Comparison of ENCODE assay signal across 25 cellular contexts in genomic region chr10:75015440-75015839, GRCh38.
A peak's percentile ranks its signal among the peaks of the same experiment; 100 is the strongest.
DNase-seq lines count a peak whose midpoint lies in the region; ATAC-seq and TF ChIP-seq lines count a peak whose summit lies in the region.
"Had no signal": no experiment of that assay in that cellular context is flagged by ENCODE, and none has a peak within 500 bp of the region (broad histone marks: within the 10 kb centered on the region; RNA-seq: fewer than 3 reads in every experiment).

No MANE protein-coding gene starts in this region.

- H3K9me3 Mint-ChIP-seq in T-helper 1 cell treated with Interleukin-12 subunit alpha and Interleukin-12 subunit beta and Interleukin-4 antibody, amounts not matched to agents 30 μg/mL and 1 μg/mL, for 36 hours = peaks cover 3% of the 10 kb centered on the region
- H3K9me3 Mint-ChIP-seq in activated T-helper 17 cell treated with anti-CD3 and anti-CD28 coated beads, Interleukin-2, amount 50 U/mL, for 72 hours = no peaks in the 10 kb centered on the region
- no peaks in the 10 kb centered on the region for H3K9me3 Mint-ChIP-seq in natural killer cell
- H3K9me3 Mint-ChIP-seq: activated naive CD4-positive, alpha-beta T cell treated with anti-CD3 and anti-CD28 coated beads, Interleukin-2, amount 50 U/mL, for 24 hours; central memory CD8-positive, alpha-beta T cell; dendritic cell treated with granulocyte-macrophage colony-stimulating factor and Interleukin-4, amounts not matched to agents 40 ng/mL and 50 ng/mL, for 4 days; GM23338; naive B cell; stimulated activated naive CD8-positive, alpha-beta T cell treated with anti-CD3 and anti-CD28 coated beads, Interleukin-15, Interleukin-2, amounts not matched to agents 100 ng/mL and 50 ng/mL, for 24 hours had no signal

- H3K27ac Mint-ChIP-seq in T-helper 1 cell treated with Interleukin-12 subunit alpha and Interleukin-12 subunit beta and Interleukin-4 antibody, amounts not matched to agents 30 μg/mL and 1 μg/mL, for 36 hours = peak overlapping the region; percentile 22
- H3K27ac Mint-ChIP-seq in activated T-helper 17 cell treated with anti-CD3 and anti-CD28 coated beads, Interleukin-2, amount 50 U/mL, for 72 hours = peak overlapping the region; percentile 89
- peak overlapping the region; percentile 93 to 94 for H3K27ac Mint-ChIP-seq in natural killer cell
- H3K27ac Mint-ChIP-seq: dendritic cell treated with granulocyte-macrophage colony-stimulating factor and Interleukin-4, amounts not matched to agents 40 ng/mL and 50 ng/mL, for 4 days; GM23338 had no signal

- no peak for ATAC-seq in activated T-helper 17 cell treated with anti-CD3 and anti-CD28 coated beads, Interleukin-2, amount 50 U/mL, for 72 hours (replicated peaks)
- ATAC-seq in natural killer cell (no peak), HG03439 (IDR thresholded peaks at IDR 0.05; ENCODE audit: unreplicated experiment) (no peak)
- ATAC-seq: gastroesophageal sphincter, GM23338, left lobe of liver had no signal

- H3K4me2 ChIP-seq in Karpas-422 (ENCODE audit: low read depth, low read length, poor library complexity, severe bottlenecking) (peak overlapping the region; percentile 11), mammary epithelial cell (ENCODE audit: insufficient read depth, low read depth, low read length) (no peak overlapping the region)
- H3K4me2 ChIP-seq: GM23338 had no signal

- H3K9ac ChIP-seq in Karpas-422 (ENCODE audit: low read length) = no peak overlapping the region
- no peak overlapping the region for H3K9ac ChIP-seq in mammary epithelial cell (ENCODE audit: insufficient read depth, low read length)

- H3K4me1 ChIP-seq in Karpas-422 (ENCODE audit: low read length) (peaks cover 63% of the 10 kb centered on the region), uterus (peaks cover 0 to 4% of the 10 kb centered on the region in 2 donors), mammary epithelial cell (ENCODE audit: insufficient read depth, low read length) (no peaks in the 10 kb centered on the region)

- H3K9me3 ChIP-seq in Karpas-422 (ENCODE audit: low read length) (no peaks in the 10 kb centered on the region), uterus (no peaks in the 10 kb centered on the region), mammary epithelial cell (replicated peaks; ENCODE audit: insufficient read depth, low read length) (no peaks in the 10 kb centered on the region)
- H3K9me3 ChIP-seq: esophagus squamous epithelium, gastroesophageal sphincter had no signal

- dilution Hi-C loops in mammary epithelial cell (cut with HindIII; ENCODE audit: low sequenced_read_pairs) = no loop called here

- WGBS in mammary epithelial cell (ENCODE audit: low coverage, missing lambda C conversion rate) = 94% methylated on average over 5 of the region's 5 CpGs

- intact Hi-C loops in natural killer cell (cut with micrococcal nuclease) = loop anchor here (2.0 to 5.0 kb wide), 3 partner anchors 15 to 113 kb away; no protein-coding TSS in a partner anchor
- intact Hi-C loops in uterus (cut with DNase I; ENCODE audit: low total_unique reads) = no loop called here
- intact Hi-C loops in mammary epithelial cell (cut with micrococcal nuclease) = loop anchor here (10.0 kb wide), 1 partner anchor 261 kb away; no protein-coding TSS in a partner anchor

- H3K27ac ChIP-seq in Karpas-422 (ENCODE audit: low read length) (peak overlapping the region; percentile 42), uterus (peak overlapping the region in 1 of 2 donors; percentile 1), mammary epithelial cell (ENCODE audit: insufficient read depth, low read depth, low read length) (no peak overlapping the region)
- H3K27ac ChIP-seq: esophagus squamous epithelium had no signal

- H3K27me3 Mint-ChIP-seq in T-helper 1 cell treated with Interleukin-12 subunit alpha and Interleukin-12 subunit beta and Interleukin-4 antibody, amounts not matched to agents 30 μg/mL and 1 μg/mL, for 36 hours (ENCODE audit: low read depth) = no peaks in the 10 kb centered on the region
- no peaks in the 10 kb centered on the region for H3K27me3 Mint-ChIP-seq in activated T-helper 17 cell treated with anti-CD3 and anti-CD28 coated beads, Interleukin-2, amount 50 U/mL, for 72 hours
- no peaks in the 10 kb centered on the region for H3K27me3 Mint-ChIP-seq in natural killer cell (ENCODE audit: low read depth in 2 of 2)
- H3K27me3 Mint-ChIP-seq: activated CD8-positive, alpha-beta memory T cell treated with anti-CD3 and anti-CD28 coated beads, Interleukin-2, amount 10 ng/mL, durations not matched to agents 7 days and 5 days; activated naive CD4-positive, alpha-beta T cell treated with anti-CD3 and anti-CD28 coated beads, Interleukin-2, amount 50 U/mL, for 24 hours; central memory CD8-positive, alpha-beta T cell; dendritic cell treated with granulocyte-macrophage colony-stimulating factor and Interleukin-4, amounts not matched to agents 40 ng/mL and 50 ng/mL, for 4 days; naive B cell; stimulated activated naive CD8-positive, alpha-beta T cell treated with anti-CD3 and anti-CD28 coated beads, Interleukin-15, Interleukin-2, amounts not matched to agents 100 ng/mL and 50 ng/mL, for 24 hours had no signal

- H3K4me3 ChIP-seq in Karpas-422 (ENCODE audit: low read length) (no peak overlapping the region), uterus (no peak overlapping the region), mammary epithelial cell (replicated peaks in 1 of 3; ENCODE audit: insufficient read depth in 1 of 3, low read depth in 2 of 3, low read length in 3 of 3) (no peak overlapping the region)
- H3K4me3 ChIP-seq: esophagus squamous epithelium, gastroesophageal sphincter, GM23338 had no signal

- DNase-seq in T-helper 1 cell (no peak), Karpas-422 (no peak), natural killer cell (no peak), uterus (no peak), mammary epithelial cell (no peak)
- DNase-seq: 8988T; activated CD4-positive, alpha-beta T cell treated with anti-CD3 and anti-CD28 coated beads for 48 hours; activated CD8-positive, alpha-beta memory T cell treated with anti-CD3 and anti-CD28 coated beads, Interleukin-2, amount 10 ng/mL, durations not matched to agents 7 days and 5 days; esophagus squamous epithelium; hippocampal formation; naive B cell; NCI-H1048; NCI-H1930; NCI-H69; RPMI8226 had no signal

- H4K20me1 ChIP-seq in Karpas-422 (ENCODE audit: insufficient read depth, low read depth, low read length) = no peaks in the 10 kb centered on the region
- no peaks in the 10 kb centered on the region for H4K20me1 ChIP-seq in mammary epithelial cell (ENCODE audit: insufficient read depth, low read length)

- TF ChIP-seq POLR2A in uterus (IDR thresholded peaks at IDR 0.05) = no peak

- CTCF ChIA-PET in mammary epithelial cell (lab: Charles Lee; ENCODE audit: low non-redundant PET) = no interaction called here

- peaks cover 16% of the 10 kb centered on the region for H3K36me3 Mint-ChIP-seq in T-helper 1 cell treated with Interleukin-12 subunit alpha and Interleukin-12 subunit beta and Interleukin-4 antibody, amounts not matched to agents 30 μg/mL and 1 μg/mL, for 36 hours (ENCODE audit: low read depth)
- peaks cover 11% of the 10 kb centered on the region for H3K36me3 Mint-ChIP-seq in activated T-helper 17 cell treated with anti-CD3 and anti-CD28 coated beads, Interleukin-2, amount 50 U/mL, for 72 hours (ENCODE audit: low read depth)
- H3K36me3 Mint-ChIP-seq in natural killer cell = no peaks in the 10 kb centered on the region

- H2AFZ ChIP-seq in Karpas-422 (ENCODE audit: low read length) = no peak overlapping the region
- no peak overlapping the region for H2AFZ ChIP-seq in mammary epithelial cell (ENCODE audit: low read depth, low read length)
- H2AFZ ChIP-seq: GM23338 had no signal

- no peaks in the 10 kb centered on the region for H3K36me3 ChIP-seq in Karpas-422 (ENCODE audit: insufficient read depth, low read length)
- no peaks in the 10 kb centered on the region for H3K36me3 ChIP-seq in uterus
- peaks cover 1% of the 10 kb centered on the region for H3K36me3 ChIP-seq in mammary epithelial cell (ENCODE audit: insufficient read depth, low read length)

- H3K4me1 Mint-ChIP-seq in T-helper 1 cell treated with Interleukin-12 subunit alpha and Interleukin-12 subunit beta and Interleukin-4 antibody, amounts not matched to agents 30 μg/mL and 1 μg/mL, for 36 hours (ENCODE audit: low read depth) = peaks cover 44% of the 10 kb centered on the region
- H3K4me1 Mint-ChIP-seq in activated T-helper 17 cell treated with anti-CD3 and anti-CD28 coated beads, Interleukin-2, amount 50 U/mL, for 72 hours = peaks cover 37% of the 10 kb centered on the region
- peaks cover 67 to 73% of the 10 kb centered on the region in 2 donors for H3K4me1 Mint-ChIP-seq in natural killer cell

- H3K79me2 ChIP-seq in Karpas-422 (ENCODE audit: low read length) (peaks cover 11% of the 10 kb centered on the region), mammary epithelial cell (ENCODE audit: insufficient read depth, low read length) (no peaks in the 10 kb centered on the region)

- no peak overlapping the region for H3K4me3 Mint-ChIP-seq in T-helper 1 cell treated with Interleukin-12 subunit alpha and Interleukin-12 subunit beta and Interleukin-4 antibody, amounts not matched to agents 30 μg/mL and 1 μg/mL, for 36 hours
- H3K4me3 Mint-ChIP-seq in activated T-helper 17 cell treated with anti-CD3 and anti-CD28 coated beads, Interleukin-2, amount 50 U/mL, for 72 hours = peak overlapping the region; percentile 79
- H3K4me3 Mint-ChIP-seq in natural killer cell = peak overlapping the region; percentile 77
- H3K4me3 Mint-ChIP-seq: activated naive CD4-positive, alpha-beta T cell treated with anti-CD3 and anti-CD28 coated beads, Interleukin-2, amount 50 U/mL, for 24 hours; dendritic cell treated with granulocyte-macrophage colony-stimulating factor and Interleukin-4, amounts not matched to agents 40 ng/mL and 50 ng/mL, for 4 days; GM23338; stimulated activated naive CD8-positive, alpha-beta T cell treated with anti-CD3 and anti-CD28 coated beads, Interleukin-15, Interleukin-2, amounts not matched to agents 100 ng/mL and 50 ng/mL, for 24 hours had no signal

- H3K27me3 ChIP-seq in Karpas-422 (ENCODE audit: low read length) = no peaks in the 10 kb centered on the region
- no peaks in the 10 kb centered on the region for H3K27me3 ChIP-seq in uterus
- no peaks in the 10 kb centered on the region for H3K27me3 ChIP-seq in mammary epithelial cell (ENCODE audit: insufficient read depth, low read length)
- H3K27me3 ChIP-seq: esophagus squamous epithelium, gastroesophageal sphincter had no signal

- no TSS peak for BruUV-seq in mammary epithelial cell (replicated peaks; lab: Mats Ljungman, UMichigan)

- in situ Hi-C loops in mammary epithelial cell (cut with MboI; ENCODE audit: low sequenced_read_pairs in 2 of 2) = no loop called here

- TF ChIP-seq CTCF in natural killer cell (IDR thresholded peaks at IDR 0.05) = no peak
- no peak for TF ChIP-seq CTCF in uterus (IDR thresholded peaks at IDR 0.05)
- no peak for TF ChIP-seq CTCF in mammary epithelial cell (conservative IDR thresholded peaks at IDR 0.05 in 1 of 2, IDR thresholded peaks at IDR 0.05 in 1 of 2; ENCODE audit: extremely low read depth in 1 of 2, insufficient read depth in 1 of 2, low read depth in 1 of 2, low read length in 2 of 2)

- no peaks in the 10 kb centered on the region for H3K9me2 ChIP-seq in Karpas-422 (replicated peaks; ENCODE audit: insufficient read depth, low read length)

Comparison
In these comparisons a context has a peak if more than half of its experiments do, and no peak if none do; other contexts are left out.
1. H3K27ac Mint-ChIP-seq: peak in every context shown above with its lines; median percentile 94 in natural killer cell; 89 in activated T-helper 17 cell treated with anti-CD3 and anti-CD28 coated beads, Interleukin-2, amount 50 U/mL, for 72 hours; 22 in T-helper 1 cell treated with Interleukin-12 subunit alpha and Interleukin-12 subunit beta and Interleukin-4 antibody, amounts not matched to agents 30 μg/mL and 1 μg/mL, for 36 hours.